In genomic region chr21:38798481-38798882, GRCh38 we compare ENCODE assay signal across 10 cellular contexts. TPM values are rescaled to one million over a fixed set of nuclear protein-coding genes. Genes with fewer than 3 reads are reported as not detected.
DNase-seq lines count a peak whose midpoint lies in the region; ATAC-seq and TF ChIP-seq lines count a peak whose summit lies in the region.
"Had no signal": no experiment of that assay in that cellular context is flagged by ENCODE, and none has a peak within 500 bp of the region (broad histone marks: within the 10 kb centered on the region; RNA-seq: fewer than 3 reads in every experiment).

No MANE protein-coding gene starts in this region.

- CTCF ChIA-PET in HEK293T (lab: Yijun Ruan, JAX), result no interaction called here

- no peak overlapping the region for H2BK120ac ChIP-seq in mesenchymal stem cell (ENCODE audit: low read depth, low read length)

- H3K36me3 ChIP-seq in mesenchymal stem cell (ENCODE audit: control insufficient read depth in 1 of 2, insufficient read depth in 2 of 2, low read depth in 1 of 2, low read length in 2 of 2), result no peaks in the 10 kb centered on the region

- WGBS in mesenchymal stem cell, result 39% methylated on average over 6 of the region's 7 CpGs

- no peak overlapping the region for H2BK5ac ChIP-seq in mesenchymal stem cell (ENCODE audit: low read depth, low read length, poor library complexity, severe bottlenecking)

- POLR2A ChIA-PET in HEK293T (lab: Yijun Ruan, JAX), result no interaction called here

- no peak overlapping the region for H3K4me2 ChIP-seq in mesenchymal stem cell (ENCODE audit: low read length, poor library complexity, severe bottlenecking)

- H2AFZ ChIP-seq in mesenchymal stem cell (ENCODE audit: low read depth, low read length), result no peak overlapping the region

- peak overlapping the region in 1 of 2 experiments; percentile 50 for H2BK12ac ChIP-seq in mesenchymal stem cell (ENCODE audit: low read length in 2 of 2)

- DNase-seq in DMS53 (lab: John Stamatoyannopoulos, UW) (peak; percentile 41), DMS53 treated with DMSO at 0.1 percent for 48 hours (lab: John Stamatoyannopoulos, UW; ENCODE audit: unreplicated experiment) (no peak), HEK293T (ENCODE audit: extremely low spot score) (peak; percentile 52), mesenchymal stem cell (peak; percentile 44), NCI-H1694 (lab: John Stamatoyannopoulos, UW) (no peak), iPS-NIHi11 (ENCODE audit: low spot score) (no peak)
- DNase-seq: activated naive CD4-positive, alpha-beta T cell treated with anti-CD3 and anti-CD28 coated beads, Interleukin-2, amount 50 U/mL, for 16 hours; T-cell had no signal

- H3K4me3 ChIP-seq in mesenchymal stem cell (ENCODE audit: insufficient read depth in 1 of 2, low read depth in 1 of 2, low read length in 2 of 2), result no peak overlapping the region

- H4K91ac ChIP-seq in mesenchymal stem cell (ENCODE audit: low read length), result peak overlapping the region; percentile 34

- H3K18ac ChIP-seq in mesenchymal stem cell (ENCODE audit: low read depth in 1 of 2, low read length in 2 of 2), result peak overlapping the region; percentile 34 to 37

- peaks cover 36% of the 10 kb centered on the region for H3K4me1 ChIP-seq in mesenchymal stem cell (ENCODE audit: control insufficient read depth, insufficient read depth, low read depth, low read length)

- peak overlapping the region; percentile 45 for H4K8ac ChIP-seq in mesenchymal stem cell (ENCODE audit: low read length)

- H3K23ac ChIP-seq in mesenchymal stem cell (ENCODE audit: low read length in 2 of 2), result no peak overlapping the region

- peaks cover 0 to 10% of the 10 kb centered on the region in 2 experiments for H3K27me3 ChIP-seq in mesenchymal stem cell (ENCODE audit: control insufficient read depth in 1 of 2, insufficient read depth in 1 of 2, low read length in 2 of 2)

- H3K14ac ChIP-seq in mesenchymal stem cell (ENCODE audit: low read length in 2 of 2), result no peak overlapping the region

- no peaks in the 10 kb centered on the region for H3K79me1 ChIP-seq in mesenchymal stem cell (replicated peaks; ENCODE audit: low read length, poor library complexity, severe bottlenecking)

- no peak overlapping the region for H3K27ac ChIP-seq in mesenchymal stem cell (ENCODE audit: low read length, poor library complexity, severe bottlenecking)

- ATAC-seq in SK-N-SH treated with all-trans-retinoic acid at 6 μM for 48 hours, result peak; percentile 48
- ATAC-seq in GM19023 (IDR thresholded peaks at IDR 0.05; ENCODE audit: unreplicated experiment), result no peak
- ATAC-seq: T-cell had no signal

- H3K9me3 ChIP-seq in mesenchymal stem cell (ENCODE audit: control insufficient read depth, low read length), result no peaks in the 10 kb centered on the region

- peak overlapping the region in 1 of 2 experiments; percentile 26 for H3K4ac ChIP-seq in mesenchymal stem cell (ENCODE audit: low read depth in 1 of 2, low read length in 2 of 2)

- no peak overlapping the region for H2BK15ac ChIP-seq in mesenchymal stem cell (ENCODE audit: low read depth, poor library complexity, severe bottlenecking)

- no peak overlapping the region for H3K9ac ChIP-seq in mesenchymal stem cell (ENCODE audit: low read length)

- H2AK5ac ChIP-seq in mesenchymal stem cell (ENCODE audit: low read length, severe bottlenecking), result no peak overlapping the region

TF ChIP-seq in HEK293T, 16 proteins besides CTCF, POLR2A, EP300 and RAD21:
- no peak for TF ChIP-seq FOXA1 (IDR thresholded peaks at IDR 0.05)
- no peak for TF ChIP-seq BHLHE40 (IDR thresholded peaks at IDR 0.05; ENCODE audit: borderline replicate concordance)
- no peak for TF ChIP-seq FOXK2 (IDR thresholded peaks at IDR 0.05)
- no peak for TF ChIP-seq ZNF384 (IDR thresholded peaks at IDR 0.05)
- TF ChIP-seq CTBP1 (IDR thresholded peaks at IDR 0.05; ENCODE audit: borderline replicate concordance), result no peak
- no peak for TF ChIP-seq PKNOX1 (IDR thresholded peaks at IDR 0.05)
- TF ChIP-seq SUZ12 (IDR thresholded peaks at IDR 0.05), result no peak
- no peak for TF ChIP-seq L3MBTL2 (conservative IDR thresholded peaks at IDR 0.05)
- no peak for TF ChIP-seq SP1 (IDR thresholded peaks at IDR 0.05)
- no peak for TF ChIP-seq HDGF (IDR thresholded peaks at IDR 0.05; ENCODE audit: borderline replicate concordance)
- no peak for TF ChIP-seq NFRKB (IDR thresholded peaks at IDR 0.05)

TF ChIP-seq in SK-N-SH treated with all-trans-retinoic acid at 6 μM for 48 hours, 23 proteins besides CTCF, POLR2A, EP300 and RAD21:
- TF ChIP-seq GLIS3 (CRISPR knock-in tag; IDR thresholded peaks at IDR 0.05), result no peak
- no peak for TF ChIP-seq CSDC2 (CRISPR knock-in tag; IDR thresholded peaks at IDR 0.05)
- TF ChIP-seq ZNF70 (CRISPR knock-in tag; IDR thresholded peaks at IDR 0.05), result no peak
- no peak for TF ChIP-seq PPARA (CRISPR knock-in tag; IDR thresholded peaks at IDR 0.05; ENCODE audit: borderline replicate concordance)
- no peak for TF ChIP-seq ESRRG (CRISPR knock-in tag; IDR thresholded peaks at IDR 0.05)
- TF ChIP-seq TSHZ2 (CRISPR knock-in tag; IDR thresholded peaks at IDR 0.05), result no peak
- TF ChIP-seq ARNTL (CRISPR knock-in tag; IDR thresholded peaks at IDR 0.05; ENCODE audit: borderline replicate concordance, low read depth), result no peak
- no peak for TF ChIP-seq PATZ1 (CRISPR knock-in tag; IDR thresholded peaks at IDR 0.05; ENCODE audit: borderline replicate concordance)
- TF ChIP-seq TOX (CRISPR knock-in tag; IDR thresholded peaks at IDR 0.05; ENCODE audit: borderline replicate concordance), result no peak
- no peak for TF ChIP-seq CREB5 (CRISPR knock-in tag; IDR thresholded peaks at IDR 0.05; ENCODE audit: low read depth)
- no peak for TF ChIP-seq POU6F1 (CRISPR knock-in tag; IDR thresholded peaks at IDR 0.05; ENCODE audit: borderline replicate concordance, low read depth)
- TF ChIP-seq SNAI2 (CRISPR knock-in tag; IDR thresholded peaks at IDR 0.05), result no peak
- no peak for TF ChIP-seq ZNF8 (CRISPR knock-in tag; IDR thresholded peaks at IDR 0.05)

RNA-seq across cellular contexts. Expression of gene ETS2, which starts 7.2 kb away (rescaled TPM):
- polyA plus RNA-seq in mesenchymal stem cell (2013, experiment 1 of 2), result 85.3 TPM
- polyA plus RNA-seq in mesenchymal stem cell (2013, experiment 2 of 2), result 83.5 TPM

Comparison
In these comparisons a context has a peak if more than half of its experiments do, and no peak if none do; other contexts are left out.
1. DNase-seq: peak in DMS53 (single experiment), HEK293T (single experiment) and mesenchymal stem cell (single experiment); none in DMS53 treated with DMSO at 0.1 percent for 48 hours (single experiment), NCI-H1694 (single experiment) and iPS-NIHi11 (single experiment).